In the genomic region with DNA sequence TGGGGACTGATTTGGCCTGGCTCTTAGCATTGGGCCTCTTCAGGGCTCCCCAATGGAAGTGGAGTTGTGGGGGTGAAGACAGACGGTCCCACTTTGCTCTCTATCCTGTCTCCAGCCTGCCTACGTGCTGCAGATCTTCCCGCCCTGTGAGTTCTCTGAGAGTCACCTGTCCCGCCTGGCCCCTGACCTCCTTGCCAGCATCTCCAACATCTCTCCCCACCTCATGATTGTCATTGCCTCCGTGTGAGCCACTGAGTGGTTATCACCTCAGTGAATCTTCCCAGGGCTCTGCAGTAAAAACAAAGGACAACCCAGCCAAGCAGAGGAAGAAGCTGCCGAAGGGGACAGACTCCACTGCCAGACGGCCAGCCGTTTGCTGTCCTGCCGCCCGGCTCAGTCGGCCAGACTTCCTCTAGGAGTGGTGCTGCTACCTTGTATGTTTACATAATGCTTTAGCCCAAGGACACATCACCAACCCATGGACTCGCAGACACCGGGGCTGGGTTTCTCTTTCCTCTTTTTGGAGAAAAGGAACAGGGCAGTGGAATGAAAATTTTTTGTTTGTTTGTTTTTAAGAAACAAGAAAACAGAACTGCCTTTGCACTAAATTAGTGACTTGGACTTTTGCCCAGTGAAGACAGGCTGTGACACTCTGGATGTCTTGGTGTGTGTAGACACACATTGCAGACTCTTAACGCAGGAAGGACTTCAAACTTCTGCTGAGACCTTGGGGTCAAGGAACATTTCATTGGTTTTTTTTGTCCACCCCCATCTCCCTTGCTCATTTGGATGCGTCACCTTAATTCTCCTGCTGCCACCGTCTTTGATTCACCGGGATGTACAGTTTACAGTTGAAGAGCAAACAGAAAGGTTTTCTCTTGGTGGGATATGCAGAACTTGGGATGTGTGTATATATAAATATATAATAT, we compare ENCODE assay signal across 8 cellular contexts. TPM values are rescaled to one million over a fixed set of nuclear protein-coding genes. Genes with fewer than 3 reads are reported as not detected.
DNase-seq lines count a peak whose midpoint lies in the region; ATAC-seq, FAIRE-seq and TF ChIP-seq lines count a peak whose summit lies in the region.

No MANE protein-coding gene starts in this region.

- intact Hi-C loops in activated T-helper 1 cell treated with anti-CD3 and anti-CD28 coated beads, Interleukin-12 subunit alpha, Interleukin-12 subunit beta, Interleukin-2, Interleukin-4 antibody, amounts not matched to agents 30 ng/mL and 10 ng/mL and 1 ng/mL, durations not matched to agents 14 hours and 24 hours and 36 hours (cut with micrococcal nuclease) = no loop called here
- intact Hi-C loops in left ventricle myocardium superior (cut with micrococcal nuclease) = no loop called here

- peak overlapping the region in 11 of 21 experiments; percentile 1 to 66 (median 35) for H3K27ac ChIP-seq in skin epidermis

- H3K4me1 Mint-ChIP-seq in activated T-helper 1 cell treated with anti-CD3 and anti-CD28 coated beads, Interleukin-12 subunit alpha, Interleukin-12 subunit beta, Interleukin-2, Interleukin-4 antibody, amounts not matched to agents 30 ng/mL and 10 ng/mL and 1 ng/mL, durations not matched to agents 14 hours and 24 hours and 36 hours (ENCODE audit: low read depth) = peaks cover 7% of the 10 kb centered on the region

- no peak overlapping the region for H3K4me3 Mint-ChIP-seq in activated T-helper 1 cell treated with anti-CD3 and anti-CD28 coated beads, Interleukin-12 subunit alpha, Interleukin-12 subunit beta, Interleukin-2, Interleukin-4 antibody, amounts not matched to agents 30 ng/mL and 10 ng/mL and 1 ng/mL, durations not matched to agents 14 hours and 24 hours and 36 hours

- DNase-seq in GM12891 (ENCODE audit: insufficient read length, low spot score) = no peak
- no peak for DNase-seq in activated T-helper 1 cell treated with anti-CD3 and anti-CD28 coated beads, Interleukin-12 subunit alpha, Interleukin-12 subunit beta, Interleukin-2, Interleukin-4 antibody, amounts not matched to agents 30 ng/mL and 10 ng/mL and 1 ng/mL, durations not matched to agents 14 hours and 24 hours and 36 hours (ENCODE audit: low spot score)
- no peak for DNase-seq in left ventricle myocardium superior
- DNase-seq in inferior parietal cortex (ENCODE audit: extremely low spot score) = no peak
- DNase-seq in NCI-H748 treated with DMSO at 0.1 percent for 48 hours (lab: John Stamatoyannopoulos, UW) = no peak

- no peak for FAIRE-seq in GM12891 (lab: Jason Lieb, UNC)

- H3K9me3 Mint-ChIP-seq in activated T-helper 1 cell treated with anti-CD3 and anti-CD28 coated beads, Interleukin-12 subunit alpha, Interleukin-12 subunit beta, Interleukin-2, Interleukin-4 antibody, amounts not matched to agents 30 ng/mL and 10 ng/mL and 1 ng/mL, durations not matched to agents 14 hours and 24 hours and 36 hours = no peaks in the 10 kb centered on the region

- ATAC-seq in left ventricle myocardium superior (peak; percentile 41), HG03097 (IDR thresholded peaks at IDR 0.05; ENCODE audit: low FRiP score, unreplicated experiment) (no peak), GM18861 (IDR thresholded peaks at IDR 0.05; ENCODE audit: unreplicated experiment) (no peak)

- peak overlapping the region; percentile 44 for H3K27ac Mint-ChIP-seq in activated T-helper 1 cell treated with anti-CD3 and anti-CD28 coated beads, Interleukin-12 subunit alpha, Interleukin-12 subunit beta, Interleukin-2, Interleukin-4 antibody, amounts not matched to agents 30 ng/mL and 10 ng/mL and 1 ng/mL, durations not matched to agents 14 hours and 24 hours and 36 hours

- H3K36me3 Mint-ChIP-seq in activated T-helper 1 cell treated with anti-CD3 and anti-CD28 coated beads, Interleukin-12 subunit alpha, Interleukin-12 subunit beta, Interleukin-2, Interleukin-4 antibody, amounts not matched to agents 30 ng/mL and 10 ng/mL and 1 ng/mL, durations not matched to agents 14 hours and 24 hours and 36 hours (ENCODE audit: low read depth) = peaks cover 42% of the 10 kb centered on the region

- 0 out of 2 replicates have a peak, but pooled peaks have one; percentile 12 for TF ChIP-seq POLR2A in GM12891 (IDR thresholded peaks at IDR 0.05; ENCODE audit: low read depth, low read length)

- no peaks in the 10 kb centered on the region for H3K27me3 Mint-ChIP-seq in activated T-helper 1 cell treated with anti-CD3 and anti-CD28 coated beads, Interleukin-12 subunit alpha, Interleukin-12 subunit beta, Interleukin-2, Interleukin-4 antibody, amounts not matched to agents 30 ng/mL and 10 ng/mL and 1 ng/mL, durations not matched to agents 14 hours and 24 hours and 36 hours (ENCODE audit: insufficient read depth)

- no peak overlapping the region for H3K4me3 ChIP-seq in skin epidermis

TF ChIP-seq in GM12891, 5 proteins besides CTCF, POLR2A, EP300 and RAD21:
- TF ChIP-seq SPI1 (IDR thresholded peaks at IDR 0.05; ENCODE audit: low read depth, low read length) (no peak), PAX5 (IDR thresholded peaks at IDR 0.05; ENCODE audit: insufficient read depth, low read length, severe bottlenecking) (no peak), POLR2AphosphoS5 (IDR thresholded peaks at IDR 0.05; ENCODE audit: low read depth, low read length) (no peak), POU2F2 (IDR thresholded peaks at IDR 0.05; ENCODE audit: low read depth, low read length) (no peak), TAF1 (IDR thresholded peaks at IDR 0.05; ENCODE audit: low read depth, low read length) (no peak)

RNA-seq across cellular contexts. Expression of a gene that starts 36.5 kb away (rescaled TPM):
- 32.4 TPM for polyA plus RNA-seq in GM12891 (2012; ENCODE audit: low read depth, missing spikeins)
- total RNA-seq in activated T-helper 1 cell treated with anti-CD3 and anti-CD28 coated beads, Interleukin-12 subunit alpha, Interleukin-12 subunit beta, Interleukin-2, Interleukin-4 antibody, amounts not matched to agents 30 ng/mL and 10 ng/mL and 1 ng/mL, durations not matched to agents 14 hours and 24 hours and 36 hours = 62.6 and 68.8 TPM in 2 replicates
- 27.3 TPM for total RNA-seq in left ventricle myocardium superior
